ENCODE assay signal across 2 cellular contexts in the genomic region with DNA sequence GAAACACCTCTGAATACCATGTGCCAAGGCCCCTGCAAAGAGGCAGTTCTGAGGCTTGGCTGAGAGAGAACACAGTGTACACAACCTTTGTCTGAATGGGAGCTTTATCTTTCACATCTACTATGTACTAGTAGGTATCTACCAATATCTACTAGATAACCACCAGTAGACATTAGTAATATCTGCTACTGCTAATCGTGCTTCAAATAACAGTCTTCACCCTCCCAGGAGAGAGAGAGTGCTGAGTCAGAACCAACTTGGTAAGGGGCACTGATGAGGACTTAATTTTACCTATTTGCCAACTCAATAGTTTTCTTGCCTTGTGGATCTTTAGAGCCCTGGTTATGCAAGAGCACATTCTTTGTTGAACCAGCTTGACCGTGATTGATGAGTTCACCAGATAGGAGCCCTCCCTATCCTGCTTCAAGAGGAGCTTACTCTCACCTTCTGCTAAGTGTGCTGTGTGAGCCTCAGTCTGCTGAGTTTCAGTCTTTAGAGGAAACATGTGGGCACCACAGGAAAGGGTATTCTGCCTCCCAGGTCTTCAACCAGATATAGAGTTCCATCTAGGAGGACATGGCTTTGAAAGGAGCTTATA.
TF ChIP-seq lines count a peak whose summit lies in the region.

No MANE protein-coding gene starts in this region.

TF ChIP-seq in GM12878, 131 proteins besides CTCF, POLR2A, EP300 and RAD21 (continued from another document):
- TF ChIP-seq ZNF592 (IDR thresholded peaks at IDR 0.05) (no peak), ZNF24 (IDR thresholded peaks at IDR 0.05) (no peak), ZNF622 (IDR thresholded peaks at IDR 0.05) (no peak), ZNF274 (IDR thresholded peaks at IDR 0.05; ENCODE audit: insufficient read depth, insufficient read length) (no peak), FOXM1 (IDR thresholded peaks at IDR 0.05; ENCODE audit: low read depth, low read length) (no peak), IRF5 (IDR thresholded peaks at IDR 0.05; ENCODE audit: borderline replicate concordance) (no peak)
- TF ChIP-seq, protein P1, sequence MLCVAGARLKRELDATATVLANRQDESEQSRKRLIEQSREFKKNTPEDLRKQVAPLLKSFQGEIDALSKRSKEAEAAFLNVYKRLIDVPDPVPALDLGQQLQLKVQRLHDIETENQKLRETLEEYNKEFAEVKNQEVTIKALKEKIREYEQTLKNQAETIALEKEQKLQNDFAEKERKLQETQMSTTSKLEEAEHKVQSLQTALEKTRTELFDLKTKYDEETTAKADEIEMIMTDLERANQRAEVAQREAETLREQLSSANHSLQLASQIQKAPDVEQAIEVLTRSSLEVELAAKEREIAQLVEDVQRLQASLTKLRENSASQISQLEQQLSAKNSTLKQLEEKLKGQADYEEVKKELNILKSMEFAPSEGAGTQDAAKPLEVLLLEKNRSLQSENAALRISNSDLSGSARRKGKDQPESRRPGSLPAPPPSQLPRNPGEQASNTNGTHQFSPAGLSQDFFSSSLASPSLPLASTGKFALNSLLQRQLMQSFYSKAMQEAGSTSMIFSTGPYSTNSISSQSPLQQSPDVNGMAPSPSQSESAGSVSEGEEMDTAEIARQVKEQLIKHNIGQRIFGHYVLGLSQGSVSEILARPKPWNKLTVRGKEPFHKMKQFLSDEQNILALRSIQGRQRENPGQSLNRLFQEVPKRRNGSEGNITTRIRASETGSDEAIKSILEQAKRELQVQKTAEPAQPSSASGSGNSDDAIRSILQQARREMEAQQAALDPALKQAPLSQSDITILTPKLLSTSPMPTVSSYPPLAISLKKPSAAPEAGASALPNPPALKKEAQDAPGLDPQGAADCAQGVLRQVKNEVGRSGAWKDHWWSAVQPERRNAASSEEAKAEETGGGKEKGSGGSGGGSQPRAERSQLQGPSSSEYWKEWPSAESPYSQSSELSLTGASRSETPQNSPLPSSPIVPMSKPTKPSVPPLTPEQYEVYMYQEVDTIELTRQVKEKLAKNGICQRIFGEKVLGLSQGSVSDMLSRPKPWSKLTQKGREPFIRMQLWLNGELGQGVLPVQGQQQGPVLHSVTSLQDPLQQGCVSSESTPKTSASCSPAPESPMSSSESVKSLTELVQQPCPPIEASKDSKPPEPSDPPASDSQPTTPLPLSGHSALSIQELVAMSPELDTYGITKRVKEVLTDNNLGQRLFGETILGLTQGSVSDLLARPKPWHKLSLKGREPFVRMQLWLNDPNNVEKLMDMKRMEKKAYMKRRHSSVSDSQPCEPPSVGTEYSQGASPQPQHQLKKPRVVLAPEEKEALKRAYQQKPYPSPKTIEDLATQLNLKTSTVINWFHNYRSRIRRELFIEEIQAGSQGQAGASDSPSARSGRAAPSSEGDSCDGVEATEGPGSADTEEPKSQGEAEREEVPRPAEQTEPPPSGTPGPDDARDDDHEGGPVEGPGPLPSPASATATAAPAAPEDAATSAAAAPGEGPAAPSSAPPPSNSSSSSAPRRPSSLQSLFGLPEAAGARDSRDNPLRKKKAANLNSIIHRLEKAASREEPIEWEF (IDR thresholded peaks at IDR 0.05; ENCODE audit: insufficient replicate concordance, low read depth, low read length) = no peak
TF ChIP-seq in GM12878: peak in this region for 0.

TF ChIP-seq in SK-N-SH, 30 proteins besides CTCF, POLR2A, EP300 and RAD21 (continued from another document):
- TF ChIP-seq ZBTB33 (IDR thresholded peaks at IDR 0.05; ENCODE audit: borderline replicate concordance, low read depth) = no peak
- no peak for TF ChIP-seq TCF12 (IDR thresholded peaks at IDR 0.05)
- TF ChIP-seq FOXM1 (IDR thresholded peaks at IDR 0.05; ENCODE audit: low read depth) = no peak
- TF ChIP-seq USF2 (IDR thresholded peaks at IDR 0.05; ENCODE audit: borderline replicate concordance, low read depth, low read length) = no peak
- TF ChIP-seq SIN3A (IDR thresholded peaks at IDR 0.05; ENCODE audit: borderline replicate concordance, low read depth, low read length) = no peak
- TF ChIP-seq GABPA (IDR thresholded peaks at IDR 0.05; ENCODE audit: low read depth) = no peak
- no peak for TF ChIP-seq PBX3 (IDR thresholded peaks at IDR 0.05)
- TF ChIP-seq USF1 (IDR thresholded peaks at IDR 0.05; ENCODE audit: borderline replicate concordance, low read depth) = no peak
- TF ChIP-seq RCOR1 (IDR thresholded peaks at IDR 0.05; ENCODE audit: low read length) = no peak
- TF ChIP-seq YY1 (IDR thresholded peaks at IDR 0.05; ENCODE audit: low read depth) = no peak
- TF ChIP-seq IRF3 (IDR thresholded peaks at IDR 0.05; ENCODE audit: low read depth, low read length) = no peak
- TF ChIP-seq NRF1 (IDR thresholded peaks at IDR 0.05; ENCODE audit: low read depth, low read length) = no peak
- TF ChIP-seq FOXJ3 (CRISPR knock-in tag; IDR thresholded peaks at IDR 0.05) = no peak
- no peak for TF ChIP-seq NFIC (IDR thresholded peaks at IDR 0.05; ENCODE audit: borderline replicate concordance)
